ENCODE assay signal across 22 cellular contexts in the genomic region with DNA sequence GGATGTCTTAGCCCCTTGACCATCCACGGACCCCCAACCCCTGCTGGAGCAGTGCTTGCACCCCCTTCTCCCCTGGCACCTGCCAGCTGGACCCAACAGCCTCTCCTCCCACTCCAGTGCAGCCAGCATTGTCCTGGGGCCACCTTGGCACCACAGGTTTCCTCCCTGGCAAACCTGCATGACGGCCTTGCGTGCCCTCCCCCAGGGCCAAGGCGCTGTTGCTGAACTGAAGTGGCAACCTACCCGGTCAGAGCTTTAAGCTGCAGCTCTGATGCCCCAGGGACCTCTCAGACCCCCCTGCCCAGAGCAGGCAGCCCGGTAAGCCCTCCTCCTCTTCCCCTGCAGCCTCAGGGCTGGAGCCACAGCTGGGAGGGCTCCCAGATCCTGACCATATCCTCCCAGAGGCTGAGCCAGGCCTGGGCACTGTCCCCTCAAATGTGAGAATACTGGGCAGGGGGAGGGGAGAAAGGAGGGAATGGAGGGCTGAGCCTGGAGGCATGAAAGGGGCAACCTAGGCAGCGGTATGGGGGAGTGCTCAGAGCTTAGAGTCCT. TPM values are rescaled to one million over a fixed set of nuclear protein-coding genes. Genes with fewer than 3 reads are reported as not detected.
A peak's percentile ranks its signal among the peaks of the same experiment; 100 is the strongest.
DNase-seq lines count a peak whose midpoint lies in the region; ATAC-seq and TF ChIP-seq lines count a peak whose summit lies in the region.
"Had no signal": no experiment of that assay in that cellular context is flagged by ENCODE, and none has a peak within 500 bp of the region (broad histone marks: within the 10 kb centered on the region; RNA-seq: fewer than 3 reads in every experiment).

No MANE protein-coding gene starts in this region.

- peak overlapping the region; percentile 17 for H3K27ac ChIP-seq in cardiac muscle cell
- no peak overlapping the region for H3K27ac ChIP-seq in iPS-20b (ENCODE audit: low read length)
- H3K27ac ChIP-seq: epithelial cell of prostate, left ventricle myocardium inferior, ovary had no signal

- H3K9me3 ChIP-seq in cardiac muscle cell (ENCODE audit: low read depth): no peaks in the 10 kb centered on the region
- no peaks in the 10 kb centered on the region for H3K9me3 ChIP-seq in iPS-20b (ENCODE audit: insufficient read depth, low read depth, low read length)
- H3K9me3 ChIP-seq: left ventricle myocardium inferior, ovary had no signal

- H3K27ac Mint-ChIP-seq in neural crest cell (ENCODE audit: unreplicated experiment): no peak overlapping the region
- H3K27ac Mint-ChIP-seq: activated CD8-positive, alpha-beta memory T cell treated with anti-CD3 and anti-CD28 coated beads, Interleukin-2, amount 10 ng/mL, durations not matched to agents 7 days and 5 days; activated naive CD8-positive, alpha-beta T cell treated with anti-CD3 and anti-CD28 coated beads, Interleukin-2, amount 10 ng/mL, durations not matched to agents 7 days and 5 days; activated T-helper 2 cell treated with anti-CD3 and anti-CD28 coated beads, Interferon-gamma antibody, Interleukin-2, Interleukin-4, amounts not matched to agents 10 μg/mL and 5 μg/mL and 100 μg/mL, durations not matched to agents 14 hours and 24 hours and 36 hours; CD4-positive, alpha-beta T cell; dendritic cell treated with granulocyte-macrophage colony-stimulating factor and Interleukin-4, amounts not matched to agents 40 ng/mL and 50 ng/mL, for 4 days had no signal

- no peaks in the 10 kb centered on the region for H3K36me3 Mint-ChIP-seq in neural crest cell (ENCODE audit: low read depth)
- H3K36me3 Mint-ChIP-seq: activated CD8-positive, alpha-beta memory T cell treated with anti-CD3 and anti-CD28 coated beads, Interleukin-2, amount 10 ng/mL, durations not matched to agents 7 days and 5 days had no signal

- peak overlapping the region; percentile 18; the same call in 1 of the 2 replicates for H3K9ac ChIP-seq in iPS-20b (ENCODE audit: low read depth, low read length)

- intact Hi-C loops in Right ventricle myocardium superior (cut with DNase I): no loop called here

- no peak overlapping the region for H3K4me3 ChIP-seq in cardiac muscle cell
- no peak overlapping the region for H3K4me3 ChIP-seq in iPS-20b (ENCODE audit: low read length)
- H3K4me3 ChIP-seq: left ventricle myocardium inferior, ovary had no signal

- H3K27me3 ChIP-seq in cardiac muscle cell: no peaks in the 10 kb centered on the region
- no peaks in the 10 kb centered on the region for H3K27me3 ChIP-seq in iPS-20b (ENCODE audit: insufficient read depth, low read length)
- H3K27me3 ChIP-seq: ovary had no signal

- H3K27me3 Mint-ChIP-seq in neural crest cell (ENCODE audit: low read depth): no peaks in the 10 kb centered on the region

- H3K4me3 Mint-ChIP-seq in neural crest cell: peak overlapping the region; percentile 41
- H3K4me3 Mint-ChIP-seq: activated CD8-positive, alpha-beta memory T cell treated with anti-CD3 and anti-CD28 coated beads, Interleukin-2, amount 10 ng/mL, durations not matched to agents 7 days and 5 days; activated naive CD8-positive, alpha-beta T cell treated with anti-CD3 and anti-CD28 coated beads, Interleukin-2, amount 10 ng/mL, durations not matched to agents 7 days and 5 days; CD4-positive, alpha-beta T cell; dendritic cell treated with granulocyte-macrophage colony-stimulating factor and Interleukin-4, amounts not matched to agents 40 ng/mL and 50 ng/mL, for 4 days; stimulated activated naive CD8-positive, alpha-beta T cell treated with anti-CD3 and anti-CD28 coated beads, Interleukin-15, amount 100 ng/mL, for 72 hours had no signal

- no peaks in the 10 kb centered on the region for H3K9me3 Mint-ChIP-seq in neural crest cell
- H3K9me3 Mint-ChIP-seq: activated naive CD8-positive, alpha-beta T cell treated with anti-CD3 and anti-CD28 coated beads, Interleukin-2, amount 10 ng/mL, durations not matched to agents 7 days and 5 days; activated T-helper 2 cell treated with anti-CD3 and anti-CD28 coated beads, Interferon-gamma antibody, Interleukin-2, Interleukin-4, amounts not matched to agents 10 μg/mL and 5 μg/mL and 100 μg/mL, durations not matched to agents 14 hours and 24 hours and 36 hours; CD4-positive, alpha-beta T cell; dendritic cell treated with granulocyte-macrophage colony-stimulating factor and Interleukin-4, amounts not matched to agents 40 ng/mL and 50 ng/mL, for 4 days; stimulated activated naive CD8-positive, alpha-beta T cell treated with anti-CD3 and anti-CD28 coated beads, Interleukin-15, amount 100 ng/mL, for 72 hours had no signal

- peaks cover 11% of the 10 kb centered on the region for H3K4me1 Mint-ChIP-seq in neural crest cell

- no peaks in the 10 kb centered on the region for H3K4me1 ChIP-seq in cardiac muscle cell (ENCODE audit: low read depth)
- peaks cover 2% of the 10 kb centered on the region; the same call in 1 of the 2 replicates for H3K4me1 ChIP-seq in iPS-20b (ENCODE audit: insufficient read depth, low read length)

- TF ChIP-seq CTCF in cardiac muscle cell (IDR thresholded peaks at IDR 0.05; ENCODE audit: low read depth, low read length) (no peak), neural crest cell (conservative IDR thresholded peaks at IDR 0.05) (no peak)

- no peak for ATAC-seq in Right ventricle myocardium superior (ENCODE audit: poor library complexity)
- ATAC-seq: activated CD8-positive, alpha-beta memory T cell treated with anti-CD3 and anti-CD28 coated beads, Interleukin-2, amount 10 ng/mL, durations not matched to agents 7 days and 5 days; stimulated activated naive CD8-positive, alpha-beta T cell treated with anti-CD3 and anti-CD28 coated beads, Interleukin-15, amount 100 ng/mL, for 72 hours had no signal

- DNase-seq in cardiac muscle cell (ENCODE audit: low read depth in 1 of 2, low spot score in 1 of 2) (no peak), Right ventricle myocardium superior (no peak), neural crest cell (ENCODE audit: low read depth, low spot score) (no peak), NAMALWA (ENCODE audit: low spot score) (no peak)
- no peak for DNase-seq in activated CD4-positive, alpha-beta T cell treated with anti-CD3 and anti-CD28 coated beads, Interleukin-2, amount 50 U/mL, for 4 hours
- DNase-seq in activated CD8-positive, alpha-beta memory T cell treated with anti-CD3 and anti-CD28 coated beads for 24 hours: no peak
- no peak for DNase-seq in stimulated activated CD4-positive, alpha-beta T cell treated with anti-CD3 and anti-CD28 coated beads, Interleukin-4, amount 100 ng/mL, for 4 hours
- DNase-seq: activated CD8-positive, alpha-beta memory T cell treated with anti-CD3 and anti-CD28 coated beads, Interleukin-2, amount 10 ng/mL, durations not matched to agents 7 days and 5 days; CD4-positive, alpha-beta T cell; DMS53; left ventricle myocardium inferior; NCI-H2029; NCI-H510A treated with DMSO at 0.1 percent for 48 hours; RPMI8226; stimulated activated CD4-positive, alpha-beta T cell treated with anti-CD3 and anti-CD28 coated beads, Interleukin-1b, Interleukin-23, amount 100 ng/mL, for 48 hours; stimulated activated naive CD8-positive, alpha-beta T cell treated with anti-CD3 and anti-CD28 coated beads, Interleukin-15, amount 100 ng/mL, for 72 hours had no signal

- H3K36me3 ChIP-seq in cardiac muscle cell (no peaks in the 10 kb centered on the region), iPS-20b (ENCODE audit: insufficient read depth, low read depth, low read length) (no peaks in the 10 kb centered on the region)
- H3K36me3 ChIP-seq: left ventricle myocardium inferior, ovary had no signal

RNA-seq across cellular contexts. Expression of gene LRRC75B, which starts 1.8 kb away (rescaled TPM):
- total RNA-seq in cardiac muscle cell (33.0 and 42.4 TPM in 2 replicates), Right ventricle myocardium superior (5.0 TPM), neural crest cell (15.4 and 16.7 TPM in 2 replicates)
- 48.4 and 58.5 TPM in 2 replicates for polyA plus RNA-seq in cardiac muscle cell
- total RNA-seq: CD4-positive, alpha-beta T cell had no signal

RNA-seq across cellular contexts. Expression of gene GGT1, which starts 8.3 kb away (rescaled TPM):
- total RNA-seq in cardiac muscle cell (12.0 and 20.4 TPM in 2 replicates), Right ventricle myocardium superior (1.5 TPM), neural crest cell (1.4 and 3.3 TPM in 2 replicates)
- 17.2 and 24.1 TPM in 2 replicates for polyA plus RNA-seq in cardiac muscle cell

RNA-seq across cellular contexts. Expression of gene SNRPD3, which starts 38.8 kb away (rescaled TPM):
- 222 and 290 TPM in 2 replicates for total RNA-seq in cardiac muscle cell
- polyA plus RNA-seq in cardiac muscle cell: 119 and 125 TPM in 2 replicates
- 63.1 TPM for total RNA-seq in Right ventricle myocardium superior
- total RNA-seq in neural crest cell: 151 and 159 TPM in 2 replicates

RNA-seq across cellular contexts. Expression of gene GUCD1, which starts 39.7 kb away (rescaled TPM):
- total RNA-seq in cardiac muscle cell (73.9 and 106 TPM in 2 replicates), Right ventricle myocardium superior (291 TPM), neural crest cell (94.9 and 103 TPM in 2 replicates)
- 68.8 and 69.8 TPM in 2 replicates for polyA plus RNA-seq in cardiac muscle cell
